ENCODE assay signal across 25 cellular contexts in the genomic region with DNA sequence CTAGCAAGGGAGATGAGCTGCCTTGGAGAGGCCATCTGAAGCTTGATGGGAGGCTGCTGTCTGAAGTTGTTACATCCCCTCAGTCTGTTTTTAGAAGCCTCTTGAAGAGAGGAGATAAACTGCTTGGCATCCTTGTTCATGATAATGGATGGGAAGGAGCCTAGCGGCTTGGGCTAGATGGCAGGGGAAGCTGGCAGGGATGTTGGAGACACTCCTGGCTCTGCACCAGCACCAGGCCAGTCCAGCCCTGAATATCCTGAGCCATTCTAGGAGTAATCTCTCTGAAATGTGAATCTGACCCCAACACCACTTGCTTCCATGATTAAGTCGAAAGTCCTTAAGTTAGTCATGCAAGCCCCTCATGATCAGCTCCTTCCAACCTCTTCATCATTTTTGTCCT.
"Had no signal": no experiment of that assay in that cellular context is flagged by ENCODE, and none has a peak within 500 bp of the region (broad histone marks: within the 10 kb centered on the region; RNA-seq: fewer than 3 reads in every experiment).

No MANE protein-coding gene starts in this region.

- H3K9me3 ChIP-seq: breast epithelium had no signal

- DNase-seq: activated CD4-positive, alpha-beta T cell treated with anti-CD3 and anti-CD28 coated beads for 48 hours; activated CD4-positive, alpha-beta T cell treated with anti-CD3 and anti-CD28 coated beads, Interleukin-2, amount 50 U/mL, for 4 hours; activated CD4-positive, CD25-positive, alpha-beta regulatory T cell treated with anti-CD3 and anti-CD28 coated beads, Interleukin-2, amount 50 U/mL, for 72 hours; activated CD8-positive, alpha-beta memory T cell treated with anti-CD3 and anti-CD28 coated beads, Interleukin-2, amount 50 U/mL, for 48 hours; activated CD8-positive, alpha-beta T cell treated with anti-CD3 and anti-CD28 coated beads, Interleukin-2, amount 10 ng/mL, durations not matched to agents 7 days and 5 days; activated effector memory CD4-positive, alpha-beta T cell treated with Interleukin-2 at 50 U/mL for 16 hours; activated naive CD4-positive, alpha-beta T cell; activated T-cell treated with anti-CD3 and anti-CD28 coated beads, Interleukin-2, amount 50 U/mL, for 1 hour; aorta; central memory CD4-positive, alpha-beta T cell; MM.1S; NCI-H1105; NCI-H1436; NCI-H1694 treated with DMSO at 0.1 percent for 48 hours; NCI-H2029 treated with DMSO at 0.1 percent for 48 hours; NCI-H345; NCI-H510A; NCI-H526 treated with DMSO at 0.1 percent for 48 hours; NCI-H82; RPMI8226; SIG-M5 had no signal

- H3K4me3 ChIP-seq: breast epithelium had no signal

- H3K9ac ChIP-seq: KMS-11 had no signal

- H3K27me3 ChIP-seq: breast epithelium had no signal

- ATAC-seq: activated CD8-positive, alpha-beta T cell treated with anti-CD3 and anti-CD28 coated beads, Interleukin-2, amount 10 ng/mL, durations not matched to agents 7 days and 5 days; Panc1; WTC11 had no signal

- H3K4me2 ChIP-seq: KMS-11 had no signal

- H3K36me3 ChIP-seq: breast epithelium had no signal

- H3K4me1 ChIP-seq: breast epithelium had no signal

- H3K27ac ChIP-seq: breast epithelium, KMS-11 had no signal
